Comparison of ENCODE assay signal across 11 cellular contexts in the genomic region with DNA sequence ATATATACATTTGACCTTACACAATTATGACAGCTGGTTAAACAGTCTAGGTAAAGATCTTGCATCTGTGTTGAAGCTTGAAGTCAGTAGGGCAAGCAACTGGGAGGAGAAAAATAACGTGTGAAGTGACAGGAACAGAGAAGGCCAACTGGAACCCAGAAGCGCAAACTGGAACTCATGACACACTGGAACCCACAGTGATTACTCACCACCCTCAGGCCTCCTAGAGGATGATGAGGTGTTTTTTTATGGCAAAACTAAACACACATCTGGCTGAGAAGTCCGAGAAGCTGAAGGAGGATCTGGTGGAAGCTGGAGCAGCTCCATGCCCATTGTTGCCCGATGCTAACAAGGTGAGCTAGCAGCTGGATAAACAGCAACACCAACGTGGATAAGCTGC.
DNase-seq lines count a peak whose midpoint lies in the region; ATAC-seq and TF ChIP-seq lines count a peak whose summit lies in the region.
"Had no signal": no experiment of that assay in that cellular context is flagged by ENCODE, and none has a peak within 500 bp of the region (broad histone marks: within the 10 kb centered on the region; RNA-seq: fewer than 3 reads in every experiment).

No MANE protein-coding gene starts in this region.

- H3K4me1 ChIP-seq in RWPE2 (ENCODE audit: insufficient read depth, poor library complexity, severe bottlenecking) (no peaks in the 10 kb centered on the region), ascending aorta (no peaks in the 10 kb centered on the region), smooth muscle cell (ENCODE audit: low read depth) (no peaks in the 10 kb centered on the region)

- no peaks in the 10 kb centered on the region for H3F3A ChIP-seq in smooth muscle cell (ENCODE audit: low read depth)

- intact Hi-C loops in ascending aorta (cut with DNase I) = no loop called here

- no peaks in the 10 kb centered on the region for H3K79me2 ChIP-seq in smooth muscle cell (ENCODE audit: low read depth)

- ATAC-seq in RWPE2 (ENCODE audit: low read depth) = peak; percentile 53; the same call in 1 of the 3 replicates
- no peak for ATAC-seq in GM19324 (IDR thresholded peaks at IDR 0.05; ENCODE audit: low FRiP score, unreplicated experiment)

- H3K4me3 ChIP-seq in AG09309 (ENCODE audit: control insufficient read depth, low read depth, low read length) = no peak overlapping the region
- H3K4me3 ChIP-seq in RWPE2 (ENCODE audit: severe bottlenecking) = no peak overlapping the region
- H3K4me3 ChIP-seq in fibroblast of the aortic adventitia (ENCODE audit: low read depth, low read length) = no peak overlapping the region
- H3K4me3 ChIP-seq in ascending aorta = no peak overlapping the region
- H3K4me3 ChIP-seq in smooth muscle cell = no peak overlapping the region
- H3K4me3 ChIP-seq: cardiac muscle cell had no signal

- TF ChIP-seq CTCF in AG09309 (IDR thresholded peaks at IDR 0.05; ENCODE audit: control insufficient read depth, insufficient read depth, low read depth, low read length, missing control alignments) (peak; percentile 10), RWPE2 (IDR thresholded peaks at IDR 0.05; ENCODE audit: poor library complexity, severe bottlenecking) (no peak), fibroblast of the aortic adventitia (IDR thresholded peaks at IDR 0.05; ENCODE audit: insufficient read depth, low read length) (no peak), ascending aorta (IDR thresholded peaks at IDR 0.05) (no peak), smooth muscle cell (IDR thresholded peaks at IDR 0.05; ENCODE audit: borderline replicate concordance, insufficient read depth, poor library complexity, severe bottlenecking) (no peak)

- no peak overlapping the region for H3K27ac ChIP-seq in RWPE2 (ENCODE audit: poor library complexity, severe bottlenecking)
- H3K27ac ChIP-seq in ascending aorta = no peak overlapping the region
- H3K27ac ChIP-seq in smooth muscle cell (ENCODE audit: low read depth) = no peak overlapping the region
- H3K27ac ChIP-seq: cardiac muscle cell had no signal

- DNase-seq in AG09309 (ENCODE audit: low read depth) (peak; percentile 65), GM04503 (ENCODE audit: low read depth) (peak; percentile 55), RWPE2 (ENCODE audit: low spot score) (no peak), fibroblast of the aortic adventitia (ENCODE audit: low read depth) (peak; percentile 73), NCI-H345 treated with DMSO at 0.1 percent for 48 hours (lab: John Stamatoyannopoulos, UW; ENCODE audit: unreplicated experiment) (no peak), ascending aorta (ENCODE audit: low spot score in 2 of 2) (no peak), smooth muscle cell (lab: John Stamatoyannopoulos, UW; ENCODE audit: unreplicated experiment) (no peak)
- DNase-seq: activated CD4-positive, alpha-beta T cell treated with anti-CD3 and anti-CD28 coated beads for 1 hour; CD4-positive, alpha-beta T cell had no signal

- no peaks in the 10 kb centered on the region for H3K36me3 ChIP-seq in RWPE2 (ENCODE audit: low read depth)
- H3K36me3 ChIP-seq in ascending aorta = no peaks in the 10 kb centered on the region
- H3K36me3 ChIP-seq in smooth muscle cell (ENCODE audit: low read depth) = no peaks in the 10 kb centered on the region
- H3K36me3 ChIP-seq: cardiac muscle cell had no signal

- no peak overlapping the region for H3K9ac ChIP-seq in smooth muscle cell (ENCODE audit: low read depth)

- H3K9me3 ChIP-seq in RWPE2 (ENCODE audit: severe bottlenecking) (no peaks in the 10 kb centered on the region), ascending aorta (no peaks in the 10 kb centered on the region), smooth muscle cell (replicated peaks; ENCODE audit: low read depth) (no peaks in the 10 kb centered on the region)

- no peak overlapping the region for H2AFZ ChIP-seq in smooth muscle cell (ENCODE audit: low read depth)

- H4K20me1 ChIP-seq in smooth muscle cell (ENCODE audit: low read depth) = no peaks in the 10 kb centered on the region

- H3K27me3 ChIP-seq in RWPE2 (ENCODE audit: insufficient read depth, poor library complexity, severe bottlenecking) (no peaks in the 10 kb centered on the region), ascending aorta (no peaks in the 10 kb centered on the region), smooth muscle cell (ENCODE audit: low read depth) (no peaks in the 10 kb centered on the region)
- H3K27me3 ChIP-seq: cardiac muscle cell had no signal

- WGBS in smooth muscle cell (ENCODE audit: low lambda C conversion rate) = 58% methylated on average over 5 of the region's 5 CpGs

- H3K4me2 ChIP-seq in smooth muscle cell = no peak overlapping the region

Comparison
In these comparisons a context has a peak if more than half of its experiments do, and no peak if none do; other contexts are left out.
1. DNase-seq: peak in AG09309 (single experiment), GM04503 (single experiment) and fibroblast of the aortic adventitia (single experiment); none in RWPE2 (single experiment), NCI-H345 treated with DMSO at 0.1 percent for 48 hours (single experiment), ascending aorta (0 of 2) and smooth muscle cell (single experiment).